ENCODE assay signal across 11 cellular contexts in the genomic region with DNA sequence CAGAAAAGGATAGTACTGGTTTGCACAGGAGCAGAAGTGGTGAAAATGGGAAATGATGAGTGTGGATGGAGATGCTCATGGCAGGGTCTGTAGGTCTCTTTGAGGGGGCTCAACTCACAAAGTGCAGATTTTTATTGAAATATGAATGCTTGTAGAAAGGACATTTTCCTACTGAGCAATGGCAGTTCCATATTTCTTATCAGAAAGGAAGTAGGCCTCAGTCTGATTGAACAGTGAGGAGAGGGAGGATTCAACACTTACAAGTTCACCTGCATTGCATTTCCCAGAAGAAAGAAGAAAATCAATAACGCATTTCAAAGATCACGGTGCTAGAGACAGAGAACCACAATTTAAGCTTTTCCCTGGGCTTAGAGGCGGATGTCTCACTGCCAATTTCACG. TPM values are rescaled to one million over a fixed set of nuclear protein-coding genes. Genes with fewer than 3 reads are reported as not detected.
DNase-seq lines count a peak whose midpoint lies in the region; ATAC-seq, FAIRE-seq and TF ChIP-seq lines count a peak whose summit lies in the region.
"Had no signal": no experiment of that assay in that cellular context is flagged by ENCODE, and none has a peak within 500 bp of the region (broad histone marks: within the 10 kb centered on the region; RNA-seq: fewer than 3 reads in every experiment).

No MANE protein-coding gene starts in this region.

- H3K4me3 Mint-ChIP-seq in T-helper 1 cell treated with Interleukin-12 subunit alpha and Interleukin-12 subunit beta and Interleukin-4 antibody, amounts not matched to agents 30 μg/mL and 1 μg/mL, for 36 hours = peak overlapping the region; percentile 94
- H3K4me3 Mint-ChIP-seq in activated T-helper 2 cell treated with anti-CD3 and anti-CD28 coated beads, Interferon-gamma antibody, Interleukin-2, Interleukin-4, amounts not matched to agents 10 μg/mL and 5 μg/mL and 100 μg/mL, durations not matched to agents 14 hours and 24 hours and 36 hours (ENCODE audit: low read depth) = peak overlapping the region; percentile 100

- H3K27ac ChIP-seq in HepG2 (ENCODE audit: extremely low read length, insufficient read depth, low read length) = no peak overlapping the region
- H3K27ac ChIP-seq in stomach = peak overlapping the region; percentile 84 to 96 (median 89)

- H3K36me3 ChIP-seq in HepG2 (replicated peaks in 1 of 2; ENCODE audit: control insufficient read depth in 1 of 2, insufficient read depth in 2 of 2, low read length in 2 of 2) (no peaks in the 10 kb centered on the region), stomach (no peaks in the 10 kb centered on the region)

- H3K27me3 ChIP-seq in HepG2 (ENCODE audit: control insufficient read depth in 1 of 2, insufficient read depth in 2 of 2, low read length in 2 of 2) = no peaks in the 10 kb centered on the region
- peaks cover 43 to 96% (median 58%) of the 10 kb centered on the region in 3 donors for H3K27me3 ChIP-seq in stomach

- no TSS peak for BruUV-seq in HepG2 (replicated peaks; lab: Mats Ljungman, UMichigan)

- peak overlapping the region; percentile 100 for H3K27ac Mint-ChIP-seq in T-helper 1 cell treated with Interleukin-12 subunit alpha and Interleukin-12 subunit beta and Interleukin-4 antibody, amounts not matched to agents 30 μg/mL and 1 μg/mL, for 36 hours
- H3K27ac Mint-ChIP-seq in activated T-helper 2 cell treated with anti-CD3 and anti-CD28 coated beads, Interferon-gamma antibody, Interleukin-2, Interleukin-4, amounts not matched to agents 10 μg/mL and 5 μg/mL and 100 μg/mL, durations not matched to agents 14 hours and 24 hours and 36 hours = peak overlapping the region; percentile 100

- TF ChIP-seq CTCF in HepG2 (CRISPR knock-in tag; IDR thresholded peaks at IDR 0.05) (no peak), stomach (IDR thresholded peaks at IDR 0.05) (no peak)

- intact Hi-C loops in activated T-helper 2 cell treated with anti-CD3 and anti-CD28 coated beads, Interferon-gamma antibody, Interleukin-2, Interleukin-4, amounts not matched to agents 10 μg/mL and 5 μg/mL and 100 μg/mL, durations not matched to agents 14 hours and 24 hours and 36 hours (cut with micrococcal nuclease) = loop anchor here (1.0 to 5.0 kb wide), 4 partner anchors 116 to 493 kb away; a partner anchor contains a TSS
- intact Hi-C loops in HepG2 (cut with micrococcal nuclease; ENCODE audit: unreplicated experiment) (no loop called here), stomach (cut with DNase I; ENCODE audit: low total_unique reads) (no loop called here)

- CTCF ChIA-PET in HepG2 (lab: Yijun Ruan, JAX; ENCODE audit: low intra/inter-chr PET ratio, low total read pairs) = no interaction called here

- TF ChIP-seq POLR2A in HepG2 (IDR thresholded peaks at IDR 0.05; ENCODE audit: insufficient read depth in 1 of 2, low read depth in 2 of 2, low read length in 2 of 2) (no peak), stomach (IDR thresholded peaks at IDR 0.05) (no peak), GM12892 (IDR thresholded peaks at IDR 0.05; ENCODE audit: low read depth, low read length) (no peak)

- FAIRE-seq in HepG2 (lab: Jason Lieb, UNC) (no peak), GM12892 (lab: Jason Lieb, UNC) (no peak)
- FAIRE-seq: A204.1 had no signal

- H3K79me2 ChIP-seq in HepG2 (ENCODE audit: insufficient read depth, low read length) = no peaks in the 10 kb centered on the region

- POLR2A ChIA-PET in HepG2 (lab: Yijun Ruan, JAX) = interaction anchor here (1.1 kb wide), 1 partner anchor 116 kb away, joined by 3 read pairs; no protein-coding TSS in a partner anchor

- H3K27me3 Mint-ChIP-seq in T-helper 1 cell treated with Interleukin-12 subunit alpha and Interleukin-12 subunit beta and Interleukin-4 antibody, amounts not matched to agents 30 μg/mL and 1 μg/mL, for 36 hours (ENCODE audit: low read depth) = no peaks in the 10 kb centered on the region
- H3K27me3 Mint-ChIP-seq in activated T-helper 2 cell treated with anti-CD3 and anti-CD28 coated beads, Interferon-gamma antibody, Interleukin-2, Interleukin-4, amounts not matched to agents 10 μg/mL and 5 μg/mL and 100 μg/mL, durations not matched to agents 14 hours and 24 hours and 36 hours (ENCODE audit: low read depth) = no peaks in the 10 kb centered on the region

- TF ChIP-seq RAD21 in HepG2 (CRISPR knock-in tag; IDR thresholded peaks at IDR 0.05) = no peak

- H3K4me2 ChIP-seq in HepG2 (ENCODE audit: low read depth, low read length) = peak overlapping the region; percentile 71; the same call in 1 of the 2 replicates

- H3K4me3 ChIP-seq in HepG2 (replicated peaks in 1 of 3; ENCODE audit: insufficient read depth in 1 of 3, low read depth in 2 of 3, low read length in 3 of 3) = no peak overlapping the region
- H3K4me3 ChIP-seq in stomach = peak overlapping the region; percentile 43 to 55 (median 50)

- H3K4me1 ChIP-seq in HepG2 (ENCODE audit: insufficient read depth, low read length) = peaks cover 50% of the 10 kb centered on the region
- peaks cover 5 to 24% (median 14%) of the 10 kb centered on the region in 4 donors for H3K4me1 ChIP-seq in stomach

- H3K4me1 Mint-ChIP-seq in T-helper 1 cell treated with Interleukin-12 subunit alpha and Interleukin-12 subunit beta and Interleukin-4 antibody, amounts not matched to agents 30 μg/mL and 1 μg/mL, for 36 hours (ENCODE audit: low read depth) = peaks cover 55% of the 10 kb centered on the region
- peaks cover 42% of the 10 kb centered on the region for H3K4me1 Mint-ChIP-seq in activated T-helper 2 cell treated with anti-CD3 and anti-CD28 coated beads, Interferon-gamma antibody, Interleukin-2, Interleukin-4, amounts not matched to agents 10 μg/mL and 5 μg/mL and 100 μg/mL, durations not matched to agents 14 hours and 24 hours and 36 hours (ENCODE audit: low read depth)

- DNase-seq in T-helper 1 cell (no peak), HepG2 (ENCODE audit: low spot score) (no peak), stomach (no peak), GM12892 (ENCODE audit: insufficient read length) (no peak), NCI-H1417 treated with DMSO at 0.1 percent for 48 hours (lab: John Stamatoyannopoulos, UW) (no peak)
- no peak for DNase-seq in activated T-helper 2 cell treated with anti-CD3 and anti-CD28 coated beads, Interferon-gamma antibody, Interleukin-2, Interleukin-4, amounts not matched to agents 10 μg/mL and 5 μg/mL and 100 μg/mL, durations not matched to agents 14 hours and 24 hours and 36 hours (ENCODE audit: low spot score)
- DNase-seq: nucleus accumbens had no signal

- H3K9ac ChIP-seq in HepG2 (ENCODE audit: insufficient read depth, low read depth, low read length) = no peak overlapping the region

- in situ Hi-C loops in HepG2 (cut with HindIII; ENCODE audit: extremely low pct_ligation_motif_present, low pct_unique_long_range_greater_than_20kb) = no loop called here

- H3K9me3 ChIP-seq in HepG2 (ENCODE audit: low read length) (no peaks in the 10 kb centered on the region), stomach (peaks cover 0 to 49% (median 19%) of the 10 kb centered on the region in 4 donors)

- H2AFZ ChIP-seq in HepG2 (ENCODE audit: low read length) = no peak overlapping the region

- 62% methylated on average over 4 of the region's 4 CpGs for WGBS in HepG2 (ENCODE audit: low lambda C conversion rate)
- WGBS in stomach, 5 donors = 58 to 81% (median 78%) methylated on average over 4 of the region's 4 CpGs

- TF ChIP-seq EP300 in HepG2 (IDR thresholded peaks at IDR 0.05; ENCODE audit: low read depth in 2 of 2, low read length in 2 of 2) (no peak), HepG2 (CRISPR knock-in tag; IDR thresholded peaks at IDR 0.05; ENCODE audit: borderline replicate concordance) (no peak), stomach (IDR thresholded peaks at IDR 0.05) (no peak)

- H3K36me3 Mint-ChIP-seq in T-helper 1 cell treated with Interleukin-12 subunit alpha and Interleukin-12 subunit beta and Interleukin-4 antibody, amounts not matched to agents 30 μg/mL and 1 μg/mL, for 36 hours (ENCODE audit: low read depth) = peaks cover 21% of the 10 kb centered on the region
- H3K36me3 Mint-ChIP-seq in activated T-helper 2 cell treated with anti-CD3 and anti-CD28 coated beads, Interferon-gamma antibody, Interleukin-2, Interleukin-4, amounts not matched to agents 10 μg/mL and 5 μg/mL and 100 μg/mL, durations not matched to agents 14 hours and 24 hours and 36 hours (ENCODE audit: low read depth) = peaks cover 25% of the 10 kb centered on the region

- ATAC-seq in HepG2 (no peak), HG03469 (IDR thresholded peaks at IDR 0.05; ENCODE audit: unreplicated experiment) (no peak)
- ATAC-seq: HCT116 had no signal

- no peaks in the 10 kb centered on the region for H4K20me1 ChIP-seq in HepG2 (ENCODE audit: insufficient read depth, low read length)

- H3K9me3 Mint-ChIP-seq in T-helper 1 cell treated with Interleukin-12 subunit alpha and Interleukin-12 subunit beta and Interleukin-4 antibody, amounts not matched to agents 30 μg/mL and 1 μg/mL, for 36 hours = no peaks in the 10 kb centered on the region
- peaks cover 4% of the 10 kb centered on the region for H3K9me3 Mint-ChIP-seq in activated T-helper 2 cell treated with anti-CD3 and anti-CD28 coated beads, Interferon-gamma antibody, Interleukin-2, Interleukin-4, amounts not matched to agents 10 μg/mL and 5 μg/mL and 100 μg/mL, durations not matched to agents 14 hours and 24 hours and 36 hours

RNA-seq across cellular contexts. Expression of a gene that starts 49.2 kb away (rescaled TPM):
- 2.1 and 2.5 TPM in 2 replicates for total RNA-seq in activated T-helper 2 cell treated with anti-CD3 and anti-CD28 coated beads, Interferon-gamma antibody, Interleukin-2, Interleukin-4, amounts not matched to agents 10 μg/mL and 5 μg/mL and 100 μg/mL, durations not matched to agents 14 hours and 24 hours and 36 hours
- total RNA-seq in HepG2 (2016; rRNA removed; fragmentation: Illumina TruSeq; extraction: Trizol) = 0.76 and 0.95 TPM in 2 replicates
- 0.40 and 0.53 TPM in 2 replicates for total RNA-seq in HepG2 (2016; cell fraction: cytosol; rRNA removed; fragmentation: Illumina TruSeq; extraction: Trizol; ENCODE audit: low read depth)
- 0.58 and 0.74 TPM in 2 replicates for total RNA-seq in HepG2 (2016; cell fraction: insoluble cytoplasmic fraction; rRNA removed; fragmentation: Illumina TruSeq; extraction: Trizol)
- total RNA-seq in HepG2 (2016; cell fraction: membrane; rRNA removed; fragmentation: Illumina TruSeq; extraction: Trizol) = 0.65 TPM in 2 replicates
- 1.5 and 1.8 TPM in 2 replicates for total RNA-seq in HepG2 (2016; cell fraction: nucleus; rRNA removed; fragmentation: Illumina TruSeq; extraction: Trizol)
- polyA plus RNA-seq in HepG2 (2011; rRNA removed) = 1.3 TPM in 2 replicates
- 0.90 and 1.1 TPM in 2 replicates for polyA plus RNA-seq in HepG2 (2011; cell fraction: cytosol; rRNA removed)
- polyA plus RNA-seq in HepG2 (2011; cell fraction: nucleus; rRNA removed) = 2.6 and 2.7 TPM in 2 replicates
- 0.52 and 0.67 TPM in 2 replicates for polyA plus RNA-seq in HepG2 (2012)
- polyA plus RNA-seq in HepG2 (2016; cell fraction: cytosol; fragmentation: Illumina TruSeq; extraction: Trizol; ENCODE audit: low read depth) = 0.37 and 0.41 TPM in 2 replicates
- 0.28 and 0.72 TPM in 2 replicates for polyA plus RNA-seq in HepG2 (2016; cell fraction: insoluble cytoplasmic fraction; fragmentation: Illumina TruSeq; extraction: Trizol; ENCODE audit: low read depth)
- polyA plus RNA-seq in HepG2 (2016; cell fraction: membrane; fragmentation: Illumina TruSeq; extraction: Trizol; ENCODE audit: low read depth) = 0.34 and 0.62 TPM in 2 replicates
- 1.2 and 1.5 TPM in 2 replicates for polyA plus RNA-seq in HepG2 (2016; cell fraction: nucleus; fragmentation: Illumina TruSeq; extraction: Trizol; ENCODE audit: insufficient read depth, low read depth)
- polyA minus RNA-seq in HepG2 (2011; rRNA and poly(A)+ RNA removed; ENCODE audit: low replicate concordance) = 1.5 and 11.0 TPM in 2 replicates
- 0.49 TPM in 1 of 2 replicates, not detected in the other for polyA minus RNA-seq in HepG2 (2011; cell fraction: cytosol; rRNA and poly(A)+ RNA removed)
- 3.9 and 4.5 TPM in 2 replicates for polyA minus RNA-seq in HepG2 (2011; cell fraction: nucleus; rRNA and poly(A)+ RNA removed)
- 1 to 10 TPM in 4 of 5 donors, not detected in 1; 1.2 to 7.5 (median 2.8) TPM for total RNA-seq in stomach
- 1 to 10 TPM in 1 of 3 donors, under 1 TPM in 2; 0.76 to 2.2 (median 0.87) TPM for polyA plus RNA-seq in stomach
- polyA plus RNA-seq in GM12892 (2012; ENCODE audit: missing spikeins) = 0.95 TPM

Comparison
In these comparisons a context has a peak if more than half of its experiments do, and no peak if none do; other contexts are left out.
1. H3K4me3 ChIP-seq: peak in stomach (4 of 4); none in HepG2 (0 of 3).